ENCODE assay signal across 24 cellular contexts in the genomic region with DNA sequence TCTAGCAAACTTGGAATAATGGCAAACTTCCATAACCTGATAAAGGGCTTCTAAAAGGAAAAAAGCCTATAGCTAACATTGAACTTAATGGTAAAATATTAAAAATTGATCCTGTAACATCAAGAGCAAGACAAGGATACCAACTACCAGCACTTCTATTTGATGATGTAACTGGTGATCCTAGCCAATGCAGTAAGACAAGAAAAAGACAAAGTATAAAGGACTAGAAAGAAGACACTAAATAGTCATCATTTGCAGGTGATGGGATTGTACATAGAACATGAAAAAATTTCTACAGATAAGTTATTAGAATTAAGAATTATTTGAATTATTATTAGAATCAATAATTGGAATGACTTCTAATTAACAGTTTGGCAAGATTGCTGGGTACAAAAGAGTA.
"Had no signal": no experiment of that assay in that cellular context is flagged by ENCODE, and none has a peak within 500 bp of the region (broad histone marks: within the 10 kb centered on the region; RNA-seq: fewer than 3 reads in every experiment).

No MANE protein-coding gene starts in this region.

- H3K36me3 ChIP-seq: ovary, uterus had no signal

- H3K9me3 Mint-ChIP-seq: natural killer cell had no signal

- H3K4me3 Mint-ChIP-seq: immature natural killer cell; mesothelial cell of epicardium; naive B cell; natural killer cell; stimulated activated effector memory CD8-positive, alpha-beta T cell treated with anti-CD3 and anti-CD28 coated beads, Interleukin-12 subunit alpha, Interleukin-12 subunit beta, amount 100 ng/mL, for 72 hours; stimulated activated naive CD8-positive, alpha-beta T cell treated with anti-CD3 and anti-CD28 coated beads, Interleukin-15, Interleukin-2, amounts not matched to agents 100 ng/mL and 50 ng/mL, for 24 hours had no signal

- H3K27me3 ChIP-seq: ovary, right atrium auricular region, suprapubic skin, tibial artery, upper lobe of right lung, uterus had no signal

- H3K9me3 ChIP-seq: ovary, suprapubic skin, tibial artery, upper lobe of right lung, uterus had no signal

- H3K27me3 Mint-ChIP-seq: progenitor cell of endocrine pancreas had no signal

- DNase-seq: hypothalamus; immature natural killer cell; left ventricle myocardium inferior; mesendoderm; naive B cell; natural killer cell; stimulated activated CD4-positive, alpha-beta T cell treated with anti-CD3 and anti-CD28 coated beads, Interleukin-12 subunit alpha, Interleukin-12 subunit beta, amount 100 ng/mL, for 4 hours; stimulated activated CD4-positive, alpha-beta T cell treated with anti-CD3 and anti-CD28 coated beads, Interleukin-4, amount 100 ng/mL, for 24 hours; stimulated activated naive CD4-positive, alpha-beta T cell; tibial artery; trophoblast cell; uterus had no signal

- ATAC-seq: natural killer cell; sciatic nerve; stimulated activated effector memory CD8-positive, alpha-beta T cell treated with anti-CD3 and anti-CD28 coated beads, Interleukin-12 subunit alpha, Interleukin-12 subunit beta, amount 100 ng/mL, for 72 hours; upper lobe of right lung had no signal

- H3K4me1 ChIP-seq: suprapubic skin, tibial artery, upper lobe of right lung, uterus had no signal

- H3K4me1 Mint-ChIP-seq: immature natural killer cell; mesothelial cell of epicardium; naive B cell; natural killer cell; stimulated activated effector memory CD8-positive, alpha-beta T cell treated with anti-CD3 and anti-CD28 coated beads, Interleukin-12 subunit alpha, Interleukin-12 subunit beta, amount 100 ng/mL, for 72 hours had no signal

- H3K27ac Mint-ChIP-seq: immature natural killer cell; mesothelial cell of epicardium; natural killer cell; progenitor cell of endocrine pancreas; stimulated activated effector memory CD8-positive, alpha-beta T cell treated with anti-CD3 and anti-CD28 coated beads, Interleukin-12 subunit alpha, Interleukin-12 subunit beta, amount 100 ng/mL, for 72 hours; stimulated activated naive CD8-positive, alpha-beta T cell treated with anti-CD3 and anti-CD28 coated beads, Interleukin-15, Interleukin-2, amounts not matched to agents 100 ng/mL and 50 ng/mL, for 24 hours had no signal

- H3K36me3 Mint-ChIP-seq: stimulated activated effector memory CD8-positive, alpha-beta T cell treated with anti-CD3 and anti-CD28 coated beads, Interleukin-12 subunit alpha, Interleukin-12 subunit beta, amount 100 ng/mL, for 72 hours had no signal

- H3K4me3 ChIP-seq: left ventricle myocardium inferior, lung, ovary, right atrium auricular region, skin epidermis, suprapubic skin, thoracic aorta, tibial artery, upper lobe of right lung, uterus had no signal

- H3K27ac ChIP-seq: left ventricle myocardium inferior, ovary, right atrium auricular region, skin epidermis, suprapubic skin, thoracic aorta, tibial artery, upper lobe of right lung, uterus had no signal
